ENCODE assay signal across 20 cellular contexts in genomic region chr6:91447530-91447929, GRCh38.
A peak's percentile ranks its signal among the peaks of the same experiment; 100 is the strongest.
DNase-seq lines count a peak whose midpoint lies in the region; ATAC-seq, FAIRE-seq and TF ChIP-seq lines count a peak whose summit lies in the region.
"Had no signal": no experiment of that assay in that cellular context is flagged by ENCODE, and none has a peak within 500 bp of the region (broad histone marks: within the 10 kb centered on the region; RNA-seq: fewer than 3 reads in every experiment).

No MANE protein-coding gene starts in this region.

- TF ChIP-seq POLR2A in GM12891 (IDR thresholded peaks at IDR 0.05; ENCODE audit: low read depth, low read length) (no peak), prostate gland (IDR thresholded peaks at IDR 0.05) (no peak)

- FAIRE-seq in GM12891 (lab: Jason Lieb, UNC): peak; percentile 54
- FAIRE-seq: H1, HepG2 had no signal

- H3K4me1 ChIP-seq in prostate gland (replicated peaks): peaks cover 5% of the 10 kb centered on the region
- H3K4me1 ChIP-seq: BLaER1 had no signal

- H3K27me3 ChIP-seq in prostate gland (replicated peaks; ENCODE audit: insufficient read depth): no peaks in the 10 kb centered on the region
- H3K27me3 ChIP-seq: BLaER1, MG63 had no signal

- no peak overlapping the region for H3K27ac ChIP-seq in prostate gland
- H3K27ac ChIP-seq: BLaER1, KMS-11 had no signal

- no peak overlapping the region for H3K4me3 ChIP-seq in prostate gland
- H3K4me3 ChIP-seq: BLaER1, MG63 had no signal

- peak; percentile 56 for ATAC-seq in GM19035 (IDR thresholded peaks at IDR 0.05; ENCODE audit: unreplicated experiment)
- peak; percentile 54 for ATAC-seq in HG02623 (IDR thresholded peaks at IDR 0.05; ENCODE audit: unreplicated experiment)
- ATAC-seq in HG03558 (IDR thresholded peaks at IDR 0.05; ENCODE audit: extremely low read depth, unreplicated experiment): peak; percentile 43
- no peak for ATAC-seq in HG03196 (IDR thresholded peaks at IDR 0.05; ENCODE audit: unreplicated experiment)
- no peak for ATAC-seq in GM21576 (IDR thresholded peaks at IDR 0.05; ENCODE audit: unreplicated experiment)
- no peak for ATAC-seq in left ventricle myocardium superior
- ATAC-seq: HepG2, Panc1 had no signal

- no peak for TF ChIP-seq CTCF in prostate gland (IDR thresholded peaks at IDR 0.05)

- DNase-seq in GM12891 (ENCODE audit: insufficient read length, low spot score) (no peak), prostate gland (ENCODE audit: low spot score) (no peak), left ventricle myocardium superior (no peak)
- DNase-seq: 8988T; CD8-positive, alpha-beta memory T cell; MG63; NCI-H1092 treated with DMSO at 0.1 percent for 48 hours; NCI-H1694 treated with DMSO at 0.1 percent for 48 hours; NCI-H82; Right ventricle myocardium superior had no signal

- intact Hi-C loops in prostate gland (cut with DNase I) (no loop called here), left ventricle myocardium superior (cut with micrococcal nuclease) (no loop called here)

- WGBS in prostate gland: 92% methylated on average over 2 of the region's 2 CpGs

- no peaks in the 10 kb centered on the region for H3K9me3 ChIP-seq in prostate gland
- H3K9me3 ChIP-seq: BLaER1, MG63 had no signal

- no peaks in the 10 kb centered on the region for H3K36me3 ChIP-seq in prostate gland
- H3K36me3 ChIP-seq: BLaER1, MG63 had no signal

TF ChIP-seq in GM12891, 5 proteins besides CTCF, POLR2A, EP300 and RAD21:
- TF ChIP-seq TAF1 (IDR thresholded peaks at IDR 0.05; ENCODE audit: low read depth, low read length): no peak
- TF ChIP-seq POU2F2 (IDR thresholded peaks at IDR 0.05; ENCODE audit: low read depth, low read length): no peak
- no peak for TF ChIP-seq PAX5 (IDR thresholded peaks at IDR 0.05; ENCODE audit: insufficient read depth, low read length, severe bottlenecking)
- no peak for TF ChIP-seq SPI1 (IDR thresholded peaks at IDR 0.05; ENCODE audit: low read depth, low read length)
- no peak for TF ChIP-seq POLR2AphosphoS5 (IDR thresholded peaks at IDR 0.05; ENCODE audit: low read depth, low read length)

Comparison
In these comparisons a context has a peak if more than half of its experiments do, and no peak if none do; other contexts are left out.
1. ATAC-seq: peak in GM19035 (single experiment), HG02623 (single experiment) and HG03558 (single experiment); none in HG03196 (single experiment), GM21576 (single experiment) and left ventricle myocardium superior (single experiment).